Comparison of ENCODE assay signal across 16 cellular contexts in the genomic region with DNA sequence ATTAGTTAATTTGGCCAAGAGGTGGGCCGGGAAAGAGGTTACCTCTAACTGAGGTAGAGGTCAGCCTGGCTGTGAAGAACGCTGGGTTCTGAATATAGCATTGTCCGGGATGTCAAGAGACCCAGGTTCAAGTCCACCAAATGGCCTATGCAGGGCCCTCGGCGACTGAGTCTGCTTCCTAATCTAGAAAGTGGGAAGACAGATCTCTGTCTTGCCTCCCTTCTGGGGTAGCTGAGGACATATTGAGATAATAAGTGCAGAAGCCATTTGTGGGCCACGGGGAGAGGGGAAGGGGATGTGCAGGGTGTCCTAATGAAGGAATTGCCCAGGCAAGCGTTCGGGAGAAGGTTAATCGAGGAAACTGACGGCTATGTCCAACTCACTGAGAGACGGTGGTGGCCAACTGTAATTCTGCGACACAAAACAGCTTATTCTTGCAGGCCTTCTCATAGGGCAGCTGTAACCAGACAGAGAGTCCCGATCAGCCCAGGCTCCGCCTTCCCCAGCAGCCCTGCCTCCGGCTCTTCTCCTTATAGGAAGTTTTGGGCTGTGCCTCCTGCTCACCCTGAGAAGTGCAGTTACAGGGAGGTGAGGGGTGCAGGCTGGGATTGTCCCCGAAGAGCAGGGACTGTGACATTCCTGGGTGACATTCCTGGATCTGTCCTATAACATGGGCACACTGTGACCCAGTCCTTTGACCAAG. TPM values are rescaled to one million over a fixed set of nuclear protein-coding genes. Genes with fewer than 3 reads are reported as not detected.
DNase-seq lines count a peak whose midpoint lies in the region; ATAC-seq and TF ChIP-seq lines count a peak whose summit lies in the region.
"Had no signal": no experiment of that assay in that cellular context is flagged by ENCODE, and none has a peak within 500 bp of the region (broad histone marks: within the 10 kb centered on the region; RNA-seq: fewer than 3 reads in every experiment).

No MANE protein-coding gene starts in this region.

- H3K4me2 ChIP-seq in HCT116 (ENCODE audit: low read length) (no peak overlapping the region), osteoblast (ENCODE audit: insufficient read depth, low read length) (no peak overlapping the region)

- no peaks in the 10 kb centered on the region for H3K9me3 ChIP-seq in HCT116 (ENCODE audit: control insufficient read depth in 1 of 2, insufficient read depth in 1 of 2, low read depth in 1 of 2, low read length in 2 of 2)
- no peaks in the 10 kb centered on the region for H3K9me3 ChIP-seq in osteoblast (ENCODE audit: low read depth, low read length)
- H3K9me3 ChIP-seq: vagina had no signal

- H3K4me3 Mint-ChIP-seq in activated CD4-positive, alpha-beta memory T cell treated with anti-CD3 and anti-CD28 coated beads, Interleukin-2, amount 10 ng/mL, durations not matched to agents 7 days and 5 days, result no peak overlapping the region
- H3K4me3 Mint-ChIP-seq in activated CD4-positive, alpha-beta memory T cell treated with anti-CD3 and anti-CD28 coated beads for 36 hours, result no peak overlapping the region
- H3K4me3 Mint-ChIP-seq: activated CD4-positive, alpha-beta T cell treated with anti-CD3 and anti-CD28 coated beads, Interleukin-2, amount 10 ng/mL, durations not matched to agents 7 days and 5 days; stimulated activated naive B cell treated with anti-CD40 and anti-IgM and Interleukin-4, amounts not matched to agents 10 μg/mL and 1 μg/mL and 100 μg/mL, for 72 hours had no signal

- H3K36me3 ChIP-seq in HCT116 (ENCODE audit: control insufficient read depth in 1 of 2, insufficient read depth in 2 of 2, low read length in 2 of 2) (no peaks in the 10 kb centered on the region), osteoblast (ENCODE audit: insufficient read depth, low read length) (no peaks in the 10 kb centered on the region)
- H3K36me3 ChIP-seq: vagina had no signal

- H3K4me1 ChIP-seq in HCT116 (ENCODE audit: control insufficient read depth in 1 of 2, insufficient read depth in 2 of 2, low read length in 2 of 2) (peaks cover 2 to 21% of the 10 kb centered on the region in 2 experiments; a peak in 3 of 4 replicates), osteoblast (ENCODE audit: insufficient read depth, low read length) (peaks cover 8% of the 10 kb centered on the region)

- intact Hi-C loops in activated CD4-positive, alpha-beta memory T cell treated with anti-CD3 and anti-CD28 coated beads for 36 hours (cut with micrococcal nuclease), result loop anchor here (2.0 to 10.0 kb wide), 6 partner anchors 17 to 265 kb away; partner anchors contain the start of genes HASPIN and NCBP3
- intact Hi-C loops in HCT116 (cut with micrococcal nuclease), result loop anchor here (5.0 to 10.0 kb wide), 2 partner anchors 168 to 335 kb away; no protein-coding TSS in a partner anchor

- no peak for TF ChIP-seq POLR2A in HCT116 (IDR thresholded peaks at IDR 0.05; ENCODE audit: borderline replicate concordance, extremely low read depth, insufficient read depth, insufficient read length)

- no peaks in the 10 kb centered on the region for H3K79me2 ChIP-seq in HCT116 (ENCODE audit: insufficient read depth, low read length)
- no peaks in the 10 kb centered on the region for H3K79me2 ChIP-seq in osteoblast (ENCODE audit: insufficient read depth, low read length)

- H3K4me3 ChIP-seq in HCT116 (replicated peaks in 1 of 2; ENCODE audit: low read depth in 1 of 2, low read length in 2 of 2) (no peak overlapping the region), osteoblast (ENCODE audit: insufficient read depth, low read length) (no peak overlapping the region)
- H3K4me3 ChIP-seq: GM12878, vagina had no signal

- H3K27ac ChIP-seq in HCT116 (ENCODE audit: low read depth, low read length) (no peak overlapping the region), cingulate gyrus (ENCODE audit: low read depth, low read length) (peak overlapping the region; percentile 70), osteoblast (ENCODE audit: low read depth, low read length) (no peak overlapping the region)
- H3K27ac ChIP-seq: vagina had no signal

- no TSS peak for BruUV-seq in HCT116 (replicated peaks; lab: Mats Ljungman, UMichigan)

- peak; percentile 37; the same call in 1 of the 2 replicates for ATAC-seq in HCT116

- TF ChIP-seq RAD21 in HCT116 (IDR thresholded peaks at IDR 0.05; ENCODE audit: low read depth), result no peak

- no peaks in the 10 kb centered on the region for H3K36me3 Mint-ChIP-seq in activated CD4-positive, alpha-beta memory T cell treated with anti-CD3 and anti-CD28 coated beads, Interleukin-2, amount 10 ng/mL, durations not matched to agents 7 days and 5 days (ENCODE audit: low read depth)
- H3K36me3 Mint-ChIP-seq in activated CD4-positive, alpha-beta memory T cell treated with anti-CD3 and anti-CD28 coated beads for 36 hours, result no peaks in the 10 kb centered on the region
- H3K36me3 Mint-ChIP-seq: stimulated activated naive B cell treated with anti-CD40 and anti-IgM and Interleukin-4, amounts not matched to agents 10 μg/mL and 1 μg/mL and 100 μg/mL, for 72 hours had no signal

- no peaks in the 10 kb centered on the region for H3K9me2 ChIP-seq in HCT116 (ENCODE audit: insufficient read depth)

- H3K4me1 Mint-ChIP-seq in activated CD4-positive, alpha-beta memory T cell treated with anti-CD3 and anti-CD28 coated beads, Interleukin-2, amount 10 ng/mL, durations not matched to agents 7 days and 5 days, result peaks cover 42% of the 10 kb centered on the region
- H3K4me1 Mint-ChIP-seq in activated CD4-positive, alpha-beta memory T cell treated with anti-CD3 and anti-CD28 coated beads for 36 hours (ENCODE audit: low read depth), result peaks cover 32% of the 10 kb centered on the region

- peak overlapping the region; percentile 26 for H3K27ac Mint-ChIP-seq in activated CD4-positive, alpha-beta memory T cell treated with anti-CD3 and anti-CD28 coated beads, Interleukin-2, amount 10 ng/mL, durations not matched to agents 7 days and 5 days
- no peak overlapping the region for H3K27ac Mint-ChIP-seq in activated CD4-positive, alpha-beta memory T cell treated with anti-CD3 and anti-CD28 coated beads for 36 hours
- H3K27ac Mint-ChIP-seq: progenitor cell of endocrine pancreas had no signal

- H4K20me1 ChIP-seq in HCT116 (ENCODE audit: insufficient read depth) (no peaks in the 10 kb centered on the region), osteoblast (ENCODE audit: insufficient read depth, low read length) (no peaks in the 10 kb centered on the region)

- no peaks in the 10 kb centered on the region for H3K9me3 Mint-ChIP-seq in activated CD4-positive, alpha-beta memory T cell treated with anti-CD3 and anti-CD28 coated beads, Interleukin-2, amount 10 ng/mL, durations not matched to agents 7 days and 5 days
- H3K9me3 Mint-ChIP-seq in activated CD4-positive, alpha-beta memory T cell treated with anti-CD3 and anti-CD28 coated beads for 36 hours, result no peaks in the 10 kb centered on the region
- H3K9me3 Mint-ChIP-seq: activated CD4-positive, alpha-beta T cell treated with anti-CD3 and anti-CD28 coated beads, Interleukin-2, amount 10 ng/mL, durations not matched to agents 7 days and 5 days had no signal

- no peak overlapping the region for H2AFZ ChIP-seq in HCT116 (ENCODE audit: low read depth, low read length, poor library complexity, severe bottlenecking)
- H2AFZ ChIP-seq in osteoblast (ENCODE audit: low read length), result no peak overlapping the region

- TF ChIP-seq CTCF in HCT116 (IDR thresholded peaks at IDR 0.05 in 2 of 3, conservative IDR thresholded peaks at IDR 0.05 in 1 of 3; ENCODE audit: borderline replicate concordance in 1 of 3, insufficient read depth in 1 of 3, low read depth in 2 of 3, low read length in 2 of 3) (no peak), osteoblast (IDR thresholded peaks at IDR 0.05; ENCODE audit: extremely low read depth, low read depth, low read length) (no peak)

- peaks cover 2% of the 10 kb centered on the region for H3K27me3 Mint-ChIP-seq in activated CD4-positive, alpha-beta memory T cell treated with anti-CD3 and anti-CD28 coated beads, Interleukin-2, amount 10 ng/mL, durations not matched to agents 7 days and 5 days
- no peaks in the 10 kb centered on the region for H3K27me3 Mint-ChIP-seq in activated CD4-positive, alpha-beta memory T cell treated with anti-CD3 and anti-CD28 coated beads for 36 hours
- H3K27me3 Mint-ChIP-seq: activated CD4-positive, alpha-beta T cell treated with anti-CD3 and anti-CD28 coated beads, Interleukin-2, amount 10 ng/mL, durations not matched to agents 7 days and 5 days; stimulated activated naive B cell treated with anti-CD40 and anti-IgM and Interleukin-4, amounts not matched to agents 10 μg/mL and 1 μg/mL and 100 μg/mL, for 72 hours had no signal

- POLR2A ChIA-PET in activated CD4-positive, alpha-beta memory T cell treated with anti-CD3 and anti-CD28 coated beads, Interleukin-2, amount 10 ng/mL, durations not matched to agents 7 days and 5 days (lab: Charles Lee), result interaction anchor here (1.1 to 4.6 kb wide), 5 partner anchors 12 to 105 kb away, joined by 4 to 40 read pairs (median 12); partner anchors contain the start of gene NCBP3
- POLR2A ChIA-PET in activated CD4-positive, alpha-beta memory T cell treated with anti-CD3 and anti-CD28 coated beads for 36 hours (lab: Charles Lee), result interaction anchor here (1.0 to 3.4 kb wide), 6 partner anchors 8 to 106 kb away, joined by 3 to 18 read pairs (median 6); partner anchors contain the start of genes HASPIN and NCBP3
- POLR2A ChIA-PET in HCT116 (lab: Charles Lee), result no interaction called here

- H3K27me3 ChIP-seq in HCT116 (ENCODE audit: insufficient read depth, low read length) (no peaks in the 10 kb centered on the region), osteoblast (ENCODE audit: insufficient read depth, low read length) (no peaks in the 10 kb centered on the region)
- H3K27me3 ChIP-seq: vagina had no signal

- CTCF ChIA-PET in activated CD4-positive, alpha-beta memory T cell treated with anti-CD3 and anti-CD28 coated beads, Interleukin-2, amount 10 ng/mL, durations not matched to agents 7 days and 5 days (lab: Charles Lee), result interaction anchor here (1.0 to 10.8 kb wide), 14 partner anchors 10 to 335 kb away, joined by 3 to 206 read pairs (median 10); partner anchors contain the start of genes HASPIN and NCBP3
- CTCF ChIA-PET in activated CD4-positive, alpha-beta memory T cell treated with anti-CD3 and anti-CD28 coated beads for 36 hours (lab: Charles Lee), result interaction anchor here (0.6 to 9.5 kb wide), 20 partner anchors 9 to 1083 kb away, joined by 3 to 402 read pairs (median 6); partner anchors contain the start of genes HASPIN, NCBP3 and P2RX5
- CTCF ChIA-PET in HCT116 (lab: Charles Lee), result interaction anchor here (0.6 to 3.3 kb wide), 5 partner anchors 14 to 673 kb away, joined by 3 to 73 read pairs (median 20); partner anchors contain the start of gene NCBP3

- no peak overlapping the region for H3K9ac ChIP-seq in HCT116 (ENCODE audit: low read length)

- RAD21 ChIA-PET in HCT116 (lab: Charles Lee; ENCODE audit: low non-redundant PET in 1 of 2, low total read pairs in 2 of 2, uncharacterized antibody in 2 of 2, unreplicated experiment in 2 of 2), result no interaction called here

- DNase-seq in activated CD4-positive, alpha-beta memory T cell treated with anti-CD3 and anti-CD28 coated beads, Interleukin-2, amount 10 ng/mL, durations not matched to agents 7 days and 5 days, result no peak
- DNase-seq in activated CD4-positive, alpha-beta memory T cell treated with anti-CD3 and anti-CD28 coated beads for 36 hours, result no peak
- DNase-seq in HCT116 (ENCODE audit: low read depth, low spot score) (no peak), osteoblast (ENCODE audit: insufficient read length, low spot score, missing footprints) (peak; percentile 13), ecto neural progenitor cell (ENCODE audit: low spot score) (no peak), SIG-M5 treated with dmso at 0.1 percent for 504 hours (lab: John Stamatoyannopoulos, UW; ENCODE audit: unreplicated experiment) (no peak), MV-4-11 (lab: John Stamatoyannopoulos, UW) (no peak)
- DNase-seq: Kasumi-1; left ventricle myocardium superior; NCI-H1436 treated with DMSO at 0.1 percent for 48 hours; stimulated activated naive B cell treated with anti-CD40 and anti-IgM and Interleukin-4, amounts not matched to agents 10 μg/mL and 1 μg/mL and 100 μg/mL, for 72 hours had no signal

RNA-seq across cellular contexts. Expression of gene HASPIN, which starts 15.9 kb away (rescaled TPM):
- total RNA-seq in activated CD4-positive, alpha-beta memory T cell treated with anti-CD3 and anti-CD28 coated beads, Interleukin-2, amount 10 ng/mL, durations not matched to agents 7 days and 5 days, result 10 to 100 TPM; 23.8 to 25.2 TPM
- 10 to 100 TPM; 22.0 to 22.7 TPM for total RNA-seq in activated CD4-positive, alpha-beta memory T cell treated with anti-CD3 and anti-CD28 coated beads for 36 hours
- total RNA-seq in HCT116 (2021; ENCODE audit: unreplicated experiment) (19.6 TPM), osteoblast (1.4 and 1.5 TPM in 2 replicates)
- 5.8 and 8.6 TPM in 2 replicates for polyA plus RNA-seq in HCT116 (2012)

RNA-seq across cellular contexts. Expression of gene P2RX5, which starts 43.6 kb away (rescaled TPM):
- total RNA-seq in activated CD4-positive, alpha-beta memory T cell treated with anti-CD3 and anti-CD28 coated beads, Interleukin-2, amount 10 ng/mL, durations not matched to agents 7 days and 5 days, result 10 to 100 TPM; 30.8 to 31.1 TPM
- 10 to 100 TPM; 37.6 to 43.2 TPM for total RNA-seq in activated CD4-positive, alpha-beta memory T cell treated with anti-CD3 and anti-CD28 coated beads for 36 hours
- total RNA-seq in HCT116 (2021; ENCODE audit: unreplicated experiment) (9.0 TPM), osteoblast (0.36 TPM in 1 of 2 replicates, not detected in the other)
- polyA plus RNA-seq in HCT116 (2012), result 14.8 and 15.4 TPM in 2 replicates
